11 cellular contexts compared by ENCODE assay signal in the genomic region with DNA sequence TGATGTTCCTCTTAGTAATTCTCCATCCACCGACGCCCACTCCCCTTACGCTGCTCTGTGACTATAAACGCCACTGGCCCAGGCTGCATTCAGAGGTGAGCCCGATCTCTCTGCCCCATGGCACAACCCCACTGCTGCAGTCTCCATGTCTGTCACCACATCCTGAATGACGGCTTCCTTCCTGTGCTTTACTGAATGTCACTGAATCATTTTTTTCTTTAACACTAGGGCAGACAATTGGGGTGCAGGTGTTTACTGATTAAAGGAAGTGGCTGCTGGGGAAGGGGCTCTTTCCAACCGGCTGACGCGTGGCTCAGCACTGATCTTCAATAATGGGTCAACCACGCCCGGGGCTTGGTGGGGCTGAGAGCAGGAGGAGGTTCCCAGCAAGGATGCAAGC.
DNase-seq lines count a peak whose midpoint lies in the region; ATAC-seq and TF ChIP-seq lines count a peak whose summit lies in the region.
"Had no signal": no experiment of that assay in that cellular context is flagged by ENCODE, and none has a peak within 500 bp of the region (broad histone marks: within the 10 kb centered on the region; RNA-seq: fewer than 3 reads in every experiment).

No MANE protein-coding gene starts in this region.

- ATAC-seq in HG03139 (IDR thresholded peaks at IDR 0.05; ENCODE audit: unreplicated experiment): no peak

- intact Hi-C loops in CD4-positive, alpha-beta memory T cell (cut with micrococcal nuclease): loop anchor here (5.0 to 10.0 kb wide), 2 partner anchors 66 to 238 kb away; no protein-coding TSS in a partner anchor
- intact Hi-C loops in spleen (cut with DNase I; ENCODE audit: low total_unique reads): no loop called here
- intact Hi-C loops in sigmoid colon (cut with DNase I): no loop called here

- CTCF ChIA-PET in CD4-positive, alpha-beta memory T cell (lab: Charles Lee; ENCODE audit: partially characterized antibody): no interaction called here

- TF ChIP-seq POLR2A in spleen (IDR thresholded peaks at IDR 0.05) (no peak), sigmoid colon (IDR thresholded peaks at IDR 0.05) (no peak)

- H3K4me1 Mint-ChIP-seq in CD4-positive, alpha-beta memory T cell: peaks cover 57 to 88% (median 73%) of the 10 kb centered on the region in 4 donors

- WGBS in spleen, 5 donors: 12 to 31% (median 15%) methylated on average over 11 of the region's 11 CpGs
- 46 to 81% methylated on average over 11 of the region's 11 CpGs for WGBS in sigmoid colon, 2 donors

- peaks cover 65% of the 10 kb centered on the region for H3K4me1 ChIP-seq in CD4-positive, alpha-beta memory T cell (ENCODE audit: insufficient read depth, low read length)
- H3K4me1 ChIP-seq in spleen (peaks cover 6 to 56% (median 32%) of the 10 kb centered on the region in 6 donors), sigmoid colon (peaks cover 0 to 4% (median 0%) of the 10 kb centered on the region in 4 donors)
- H3K4me1 ChIP-seq: BE2C had no signal

- no peak overlapping the region for H3K4me3 ChIP-seq in CD4-positive, alpha-beta memory T cell (ENCODE audit: low read length in 2 of 2)
- H3K4me3 ChIP-seq in spleen: peak overlapping the region in 1 of 8 donors; percentile 33
- no peak overlapping the region for H3K4me3 ChIP-seq in sigmoid colon

- POLR2A ChIA-PET in CD4-positive, alpha-beta memory T cell (lab: Charles Lee; ENCODE audit: partially characterized antibody): interaction anchor here (0.7 to 1.4 kb wide), 4 partner anchors 9 to 258 kb away, joined by 3 to 7 read pairs (median 4); no protein-coding TSS in a partner anchor

- no peaks in the 10 kb centered on the region for H3K27me3 Mint-ChIP-seq in CD4-positive, alpha-beta memory T cell

- DNase-seq in CD4-positive, alpha-beta memory T cell: peak; percentile 78 to 89 (median 84)
- DNase-seq in activated T-cell treated with anti-CD3 and anti-CD28 coated beads for 24 hours (ENCODE audit: low read depth): peak; percentile 35
- peak; percentile 85 for DNase-seq in spleen
- no peak for DNase-seq in sigmoid colon
- no peak for DNase-seq in OCI-M2 (lab: John Stamatoyannopoulos, UW; ENCODE audit: unreplicated experiment)
- DNase-seq in retina: no peak
- DNase-seq: BE2C, hypothalamus, NCI-H1417 treated with DMSO at 0.1 percent for 48 hours had no signal

- no peaks in the 10 kb centered on the region for H3K27me3 ChIP-seq in CD4-positive, alpha-beta memory T cell (ENCODE audit: insufficient read depth, low read length)
- H3K27me3 ChIP-seq in spleen (replicated peaks in 1 of 7) (no peaks in the 10 kb centered on the region), sigmoid colon (no peaks in the 10 kb centered on the region)
- H3K27me3 ChIP-seq: BE2C had no signal

- no peak for TF ChIP-seq EP300 in sigmoid colon (IDR thresholded peaks at IDR 0.05)

- peak overlapping the region; percentile 68 to 88 (median 82) for H3K4me3 Mint-ChIP-seq in CD4-positive, alpha-beta memory T cell

- H3K9me3 ChIP-seq in CD4-positive, alpha-beta memory T cell (ENCODE audit: control insufficient read depth in 1 of 2, low read length in 2 of 2): no peaks in the 10 kb centered on the region
- H3K9me3 ChIP-seq in KOPT-K1 (ENCODE audit: insufficient read depth, low read length, poor library complexity, severe bottlenecking) (peaks cover 31% of the 10 kb centered on the region), spleen (no peaks in the 10 kb centered on the region), sigmoid colon (no peaks in the 10 kb centered on the region)
- H3K9me3 ChIP-seq: BE2C had no signal

- peaks cover 3 to 6% of the 10 kb centered on the region in 2 donors for H3K36me3 Mint-ChIP-seq in CD4-positive, alpha-beta memory T cell

- H3K36me3 ChIP-seq in CD4-positive, alpha-beta memory T cell (ENCODE audit: insufficient read depth, low read length): no peaks in the 10 kb centered on the region
- H3K36me3 ChIP-seq in KOPT-K1 (ENCODE audit: insufficient read depth, low read length) (no peaks in the 10 kb centered on the region), spleen (no peaks in the 10 kb centered on the region), sigmoid colon (no peaks in the 10 kb centered on the region)
- H3K36me3 ChIP-seq: BE2C had no signal

- H3K9me3 Mint-ChIP-seq in CD4-positive, alpha-beta memory T cell: peaks cover 2 to 16% (median 9%) of the 10 kb centered on the region in 8 donors

- peak overlapping the region; percentile 34 for H3K27ac ChIP-seq in CD4-positive, alpha-beta memory T cell (ENCODE audit: low read depth, low read length)
- H3K27ac ChIP-seq in KOPT-K1 (ENCODE audit: low read depth, low read length, poor library complexity, severe bottlenecking) (peak overlapping the region; percentile 88), spleen (peak overlapping the region in 5 of 8 donors; percentile 55 to 74 (median 61)), sigmoid colon (no peak overlapping the region)

- TF ChIP-seq CTCF in spleen (IDR thresholded peaks at IDR 0.05 in 8 of 11, conservative IDR thresholded peaks at IDR 0.05 in 3 of 11) (no peak), sigmoid colon (IDR thresholded peaks at IDR 0.05) (no peak)

- H3K27ac Mint-ChIP-seq in CD4-positive, alpha-beta memory T cell: peak overlapping the region; percentile 77 to 100 (median 97)

Comparison
In these comparisons a context has a peak if more than half of its experiments do, and no peak if none do; other contexts are left out.
1. DNase-seq: peak in CD4-positive, alpha-beta memory T cell (5 of 5), activated T-cell treated with anti-CD3 and anti-CD28 coated beads for 24 hours (single experiment) and spleen (single experiment); none in sigmoid colon (single experiment), OCI-M2 (single experiment) and retina (single experiment).
2. H3K27ac ChIP-seq: peak in CD4-positive, alpha-beta memory T cell (single experiment), KOPT-K1 (single experiment) and spleen (5 of 8); none in sigmoid colon (0 of 4).